18 cellular contexts compared by ENCODE assay signal in the genomic region with DNA sequence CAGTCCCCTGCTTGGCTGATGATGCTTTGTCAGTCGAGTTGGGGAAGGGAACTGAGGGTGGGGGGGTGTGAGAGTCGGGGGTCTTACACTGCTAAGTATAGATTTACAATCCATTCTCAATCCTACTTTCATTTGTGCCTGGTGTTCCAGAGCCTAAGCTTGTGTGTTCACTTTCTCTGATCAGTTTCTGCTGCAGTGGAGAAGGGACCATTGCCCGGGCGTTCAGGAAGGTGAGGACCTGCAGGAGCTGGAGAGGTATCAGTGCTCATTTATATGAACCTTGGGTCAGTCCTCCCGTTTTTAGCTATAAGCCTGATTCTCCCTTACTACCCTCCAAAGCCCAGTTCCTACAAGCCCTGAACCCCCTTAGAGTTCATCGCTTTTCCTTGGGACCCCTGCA.
"Had no signal": no experiment of that assay in that cellular context is flagged by ENCODE, and none has a peak within 500 bp of the region (broad histone marks: within the 10 kb centered on the region; RNA-seq: fewer than 3 reads in every experiment).

No MANE protein-coding gene starts in this region.

- H3K27me3 Mint-ChIP-seq: natural killer cell treated with Interleukin-12 subunit alpha and Interleukin-12 subunit beta and Interleukin-15 and Interleukin-18, amount 100 ng/mL, for 72 hours; stimulated activated naive CD8-positive, alpha-beta T cell treated with anti-CD3 and anti-CD28 coated beads, Interleukin-15, Interleukin-2, amounts not matched to agents 100 ng/mL and 50 ng/mL, for 24 hours had no signal

- H3K27me3 ChIP-seq: right lobe of liver, upper lobe of right lung had no signal

- DNase-seq: activated CD4-positive, alpha-beta T cell treated with anti-CD3 and anti-CD28 coated beads for 4 hours; activated CD4-positive, alpha-beta T cell treated with anti-CD3 and anti-CD28 coated beads, Interleukin-2, amount 50 U/mL, for 4 hours; activated gamma-delta T cell; activated naive CD4-positive, alpha-beta T cell treated with anti-CD3 and anti-CD28 coated beads, Interleukin-2, amount 50 U/mL, for 16 hours; activated T-cell treated with anti-CD3 and anti-CD28 coated beads, Interleukin-2, amount 50 U/mL, for 1 hour; amniotic stem cell; central memory CD4-positive, alpha-beta T cell; mesendoderm; posterior cingulate gyrus; right lobe of liver; stimulated activated CD4-positive, alpha-beta T cell treated with anti-CD3 and anti-CD28 coated beads, Interleukin-12 subunit alpha, Interleukin-12 subunit beta, amount 100 ng/mL, for 4 hours; stimulated activated CD4-positive, alpha-beta T cell treated with anti-CD3 and anti-CD28 coated beads, Interleukin-4, amount 100 ng/mL, for 1 hour; T-helper 1 cell; upper lobe of right lung had no signal

- H3K36me3 Mint-ChIP-seq: natural killer cell treated with Interleukin-12 subunit alpha and Interleukin-12 subunit beta and Interleukin-15 and Interleukin-18, amount 100 ng/mL, for 72 hours had no signal

- H3K4me3 ChIP-seq: right lobe of liver, thoracic aorta, upper lobe of right lung had no signal

- ATAC-seq: natural killer cell treated with Interleukin-12 subunit alpha and Interleukin-12 subunit beta and Interleukin-15 and Interleukin-18, amount 100 ng/mL, for 72 hours; right lobe of liver; upper lobe of right lung had no signal

- H3K27ac ChIP-seq: right lobe of liver, thoracic aorta, upper lobe of right lung had no signal

- H3K36me3 ChIP-seq: right lobe of liver, thoracic aorta, upper lobe of right lung had no signal

- H3K4me3 Mint-ChIP-seq: activated T-helper 1 cell treated with anti-CD3 and anti-CD28 coated beads, Interleukin-12 subunit alpha, Interleukin-12 subunit beta, Interleukin-2, Interleukin-4 antibody, amounts not matched to agents 30 ng/mL and 10 ng/mL and 1 ng/mL, durations not matched to agents 14 hours and 24 hours and 36 hours; natural killer cell treated with Interleukin-12 subunit alpha and Interleukin-12 subunit beta and Interleukin-15 and Interleukin-18, amount 100 ng/mL, for 72 hours; stimulated activated naive CD8-positive, alpha-beta T cell treated with anti-CD3 and anti-CD28 coated beads, Interleukin-15, Interleukin-2, amounts not matched to agents 100 ng/mL and 50 ng/mL, for 24 hours had no signal

- H3K9me3 Mint-ChIP-seq: activated T-helper 1 cell treated with anti-CD3 and anti-CD28 coated beads, Interleukin-12 subunit alpha, Interleukin-12 subunit beta, Interleukin-2, Interleukin-4 antibody, amounts not matched to agents 30 ng/mL and 10 ng/mL and 1 ng/mL, durations not matched to agents 14 hours and 24 hours and 36 hours; natural killer cell treated with Interleukin-12 subunit alpha and Interleukin-12 subunit beta and Interleukin-15 and Interleukin-18, amount 100 ng/mL, for 72 hours; stimulated activated naive CD8-positive, alpha-beta T cell treated with anti-CD3 and anti-CD28 coated beads, Interleukin-15, Interleukin-2, amounts not matched to agents 100 ng/mL and 50 ng/mL, for 24 hours had no signal

- H3K9me3 ChIP-seq: right lobe of liver, thoracic aorta, upper lobe of right lung had no signal
